10 cellular contexts compared by ENCODE assay signal in the genomic region with DNA sequence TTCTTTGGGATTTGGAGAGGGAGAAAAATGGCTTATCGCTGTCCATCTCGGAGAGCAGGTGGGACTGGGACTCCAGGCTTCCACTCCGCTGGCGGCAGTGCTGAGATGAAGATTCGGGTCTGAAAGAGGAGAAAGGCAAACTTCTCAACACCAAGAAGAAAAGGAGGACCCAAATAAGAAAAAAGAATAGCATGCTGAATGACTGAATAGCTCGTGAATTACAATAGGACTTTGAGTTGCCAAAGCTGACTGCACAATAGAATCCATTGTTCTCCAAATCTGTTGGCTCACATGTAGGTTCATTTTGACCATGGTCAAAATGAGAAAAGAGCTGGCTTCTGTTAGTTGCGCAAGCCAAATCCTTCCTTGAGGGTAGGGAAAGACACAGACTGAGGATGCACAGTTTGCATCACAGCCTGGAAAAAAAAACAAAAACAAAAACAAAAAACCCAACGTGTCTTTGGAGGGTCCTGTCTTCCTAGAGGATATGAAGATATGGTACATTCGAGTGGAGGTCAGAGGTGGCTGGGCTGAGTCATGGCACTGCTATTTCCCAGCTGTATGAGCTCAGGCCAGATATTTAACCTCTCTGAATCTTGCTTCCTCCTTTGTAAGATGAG. TPM values are rescaled to one million over a fixed set of nuclear protein-coding genes. Genes with fewer than 3 reads are reported as not detected.
A peak's percentile ranks its signal among the peaks of the same experiment; 100 is the strongest.
DNase-seq lines count a peak whose midpoint lies in the region; ATAC-seq and TF ChIP-seq lines count a peak whose summit lies in the region.
"Had no signal": no experiment of that assay in that cellular context is flagged by ENCODE, and none has a peak within 500 bp of the region (broad histone marks: within the 10 kb centered on the region; RNA-seq: fewer than 3 reads in every experiment).

No MANE protein-coding gene starts in this region.

- no peaks in the 10 kb centered on the region for H3K36me3 ChIP-seq in skeletal muscle satellite cell (ENCODE audit: insufficient read depth, low read length)

- H3K4me3 ChIP-seq in astrocyte of the spinal cord (ENCODE audit: low read depth, low read length) (no peak overlapping the region), skeletal muscle satellite cell (ENCODE audit: low read length) (no peak overlapping the region)
- H3K4me3 ChIP-seq: upper lobe of right lung had no signal

- peaks cover 20% of the 10 kb centered on the region for H3K4me1 ChIP-seq in skeletal muscle satellite cell (ENCODE audit: control insufficient read depth, insufficient read depth, low read length)

- H3K9ac ChIP-seq in skeletal muscle satellite cell (ENCODE audit: low read depth, low read length): peak overlapping the region; percentile 28

- H3K4me2 ChIP-seq in skeletal muscle satellite cell (ENCODE audit: low read length): peak overlapping the region; percentile 65

- in situ Hi-C loops in astrocyte of the spinal cord (cut with HindIII; ENCODE audit: low sequenced_read_pairs): no loop called here

- H3K9me3 ChIP-seq in skeletal muscle satellite cell (replicated peaks; ENCODE audit: low read length): no peaks in the 10 kb centered on the region
- H3K9me3 ChIP-seq: upper lobe of right lung had no signal

- DNase-seq in HS-27A (ENCODE audit: low read depth) (peak; percentile 59), astrocyte of the spinal cord (ENCODE audit: low read depth, low spot score) (peak; percentile 77), hepatic stellate cell (ENCODE audit: low spot score) (peak; percentile 30), NCI-H1105 (lab: John Stamatoyannopoulos, UW) (no peak), HuH-7 (ENCODE audit: low spot score) (no peak)
- DNase-seq: activated T-cell treated with anti-CD3 and anti-CD28 coated beads, Interleukin-2, amount 50 U/mL, for 48 hours; upper lobe of right lung had no signal

- TF ChIP-seq CTCF in astrocyte of the spinal cord (IDR thresholded peaks at IDR 0.05; ENCODE audit: low read depth, low read length): no peak

- ATAC-seq in GM21786 (IDR thresholded peaks at IDR 0.05; ENCODE audit: unreplicated experiment) (no peak), GM19452 (IDR thresholded peaks at IDR 0.05; ENCODE audit: unreplicated experiment) (no peak)
- ATAC-seq: upper lobe of right lung had no signal

- no peaks in the 10 kb centered on the region for H3K27me3 ChIP-seq in skeletal muscle satellite cell (ENCODE audit: control insufficient read depth, insufficient read depth, low read length)
- H3K27me3 ChIP-seq: upper lobe of right lung had no signal

RNA-seq across cellular contexts. Expression of a gene that starts 59.3 kb away (rescaled TPM):
- total RNA-seq in skeletal muscle satellite cell (2012; rRNA removed): 0.25 and 0.66 TPM in 2 replicates

Comparison
In these comparisons a context has a peak if more than half of its experiments do, and no peak if none do; other contexts are left out.
1. DNase-seq: peak in HS-27A (single experiment), astrocyte of the spinal cord (single experiment) and hepatic stellate cell (single experiment); none in NCI-H1105 (single experiment) and HuH-7 (single experiment).